ENCODE assay signal across 1 cellular context in genomic region chr5:138717399-138717798, GRCh38.
TF ChIP-seq lines count a peak whose summit lies in the region.

No MANE protein-coding gene starts in this region.

TF ChIP-seq in A549, 52 proteins besides CTCF, POLR2A, EP300 and RAD21 (continued from another document):
- no peak for TF ChIP-seq HMGXB4 (CRISPR knock-in tag; IDR thresholded peaks at IDR 0.05; ENCODE audit: borderline replicate concordance)
- no peak for TF ChIP-seq MAZ (IDR thresholded peaks at IDR 0.05; ENCODE audit: borderline replicate concordance, low read depth, low read length)
- no peak for TF ChIP-seq ELK1 (IDR thresholded peaks at IDR 0.05; ENCODE audit: low read depth, low read length)
- no peak for TF ChIP-seq HOXB5 (CRISPR knock-in tag; IDR thresholded peaks at IDR 0.05)
- no peak for TF ChIP-seq E2F6 (IDR thresholded peaks at IDR 0.05; ENCODE audit: borderline replicate concordance, low read depth)
- TF ChIP-seq CHD4 (IDR thresholded peaks at IDR 0.05; ENCODE audit: borderline replicate concordance), result 0 out of 2 replicates have a peak, but pooled peaks have one; percentile 33
